2 cellular contexts compared by ENCODE assay signal in the genomic region with DNA sequence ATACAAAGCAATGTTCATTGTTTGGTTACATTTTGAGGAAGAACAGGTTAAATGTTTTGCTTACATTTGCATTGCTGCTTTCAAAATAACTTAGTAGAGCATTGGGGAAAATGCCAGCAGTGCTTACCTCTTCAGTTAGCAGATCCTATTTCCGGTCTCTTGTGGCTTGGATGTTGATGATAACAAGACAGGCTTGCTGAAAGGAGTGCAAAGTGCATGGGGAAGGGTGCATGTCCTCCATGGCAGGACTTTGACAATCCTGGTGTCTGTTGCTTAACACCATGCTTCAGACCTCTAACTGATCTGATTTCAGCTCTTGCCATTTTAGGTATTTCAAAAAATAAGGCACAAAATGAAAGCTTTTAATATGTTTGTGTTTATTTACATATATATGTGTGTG.
A peak's percentile ranks its signal among the peaks of the same experiment; 100 is the strongest.
TF ChIP-seq lines count a peak whose summit lies in the region.

No MANE protein-coding gene starts in this region.

TF ChIP-seq in GM23338, 12 proteins besides CTCF, POLR2A, EP300 and RAD21:
- TF ChIP-seq, protein P1, sequence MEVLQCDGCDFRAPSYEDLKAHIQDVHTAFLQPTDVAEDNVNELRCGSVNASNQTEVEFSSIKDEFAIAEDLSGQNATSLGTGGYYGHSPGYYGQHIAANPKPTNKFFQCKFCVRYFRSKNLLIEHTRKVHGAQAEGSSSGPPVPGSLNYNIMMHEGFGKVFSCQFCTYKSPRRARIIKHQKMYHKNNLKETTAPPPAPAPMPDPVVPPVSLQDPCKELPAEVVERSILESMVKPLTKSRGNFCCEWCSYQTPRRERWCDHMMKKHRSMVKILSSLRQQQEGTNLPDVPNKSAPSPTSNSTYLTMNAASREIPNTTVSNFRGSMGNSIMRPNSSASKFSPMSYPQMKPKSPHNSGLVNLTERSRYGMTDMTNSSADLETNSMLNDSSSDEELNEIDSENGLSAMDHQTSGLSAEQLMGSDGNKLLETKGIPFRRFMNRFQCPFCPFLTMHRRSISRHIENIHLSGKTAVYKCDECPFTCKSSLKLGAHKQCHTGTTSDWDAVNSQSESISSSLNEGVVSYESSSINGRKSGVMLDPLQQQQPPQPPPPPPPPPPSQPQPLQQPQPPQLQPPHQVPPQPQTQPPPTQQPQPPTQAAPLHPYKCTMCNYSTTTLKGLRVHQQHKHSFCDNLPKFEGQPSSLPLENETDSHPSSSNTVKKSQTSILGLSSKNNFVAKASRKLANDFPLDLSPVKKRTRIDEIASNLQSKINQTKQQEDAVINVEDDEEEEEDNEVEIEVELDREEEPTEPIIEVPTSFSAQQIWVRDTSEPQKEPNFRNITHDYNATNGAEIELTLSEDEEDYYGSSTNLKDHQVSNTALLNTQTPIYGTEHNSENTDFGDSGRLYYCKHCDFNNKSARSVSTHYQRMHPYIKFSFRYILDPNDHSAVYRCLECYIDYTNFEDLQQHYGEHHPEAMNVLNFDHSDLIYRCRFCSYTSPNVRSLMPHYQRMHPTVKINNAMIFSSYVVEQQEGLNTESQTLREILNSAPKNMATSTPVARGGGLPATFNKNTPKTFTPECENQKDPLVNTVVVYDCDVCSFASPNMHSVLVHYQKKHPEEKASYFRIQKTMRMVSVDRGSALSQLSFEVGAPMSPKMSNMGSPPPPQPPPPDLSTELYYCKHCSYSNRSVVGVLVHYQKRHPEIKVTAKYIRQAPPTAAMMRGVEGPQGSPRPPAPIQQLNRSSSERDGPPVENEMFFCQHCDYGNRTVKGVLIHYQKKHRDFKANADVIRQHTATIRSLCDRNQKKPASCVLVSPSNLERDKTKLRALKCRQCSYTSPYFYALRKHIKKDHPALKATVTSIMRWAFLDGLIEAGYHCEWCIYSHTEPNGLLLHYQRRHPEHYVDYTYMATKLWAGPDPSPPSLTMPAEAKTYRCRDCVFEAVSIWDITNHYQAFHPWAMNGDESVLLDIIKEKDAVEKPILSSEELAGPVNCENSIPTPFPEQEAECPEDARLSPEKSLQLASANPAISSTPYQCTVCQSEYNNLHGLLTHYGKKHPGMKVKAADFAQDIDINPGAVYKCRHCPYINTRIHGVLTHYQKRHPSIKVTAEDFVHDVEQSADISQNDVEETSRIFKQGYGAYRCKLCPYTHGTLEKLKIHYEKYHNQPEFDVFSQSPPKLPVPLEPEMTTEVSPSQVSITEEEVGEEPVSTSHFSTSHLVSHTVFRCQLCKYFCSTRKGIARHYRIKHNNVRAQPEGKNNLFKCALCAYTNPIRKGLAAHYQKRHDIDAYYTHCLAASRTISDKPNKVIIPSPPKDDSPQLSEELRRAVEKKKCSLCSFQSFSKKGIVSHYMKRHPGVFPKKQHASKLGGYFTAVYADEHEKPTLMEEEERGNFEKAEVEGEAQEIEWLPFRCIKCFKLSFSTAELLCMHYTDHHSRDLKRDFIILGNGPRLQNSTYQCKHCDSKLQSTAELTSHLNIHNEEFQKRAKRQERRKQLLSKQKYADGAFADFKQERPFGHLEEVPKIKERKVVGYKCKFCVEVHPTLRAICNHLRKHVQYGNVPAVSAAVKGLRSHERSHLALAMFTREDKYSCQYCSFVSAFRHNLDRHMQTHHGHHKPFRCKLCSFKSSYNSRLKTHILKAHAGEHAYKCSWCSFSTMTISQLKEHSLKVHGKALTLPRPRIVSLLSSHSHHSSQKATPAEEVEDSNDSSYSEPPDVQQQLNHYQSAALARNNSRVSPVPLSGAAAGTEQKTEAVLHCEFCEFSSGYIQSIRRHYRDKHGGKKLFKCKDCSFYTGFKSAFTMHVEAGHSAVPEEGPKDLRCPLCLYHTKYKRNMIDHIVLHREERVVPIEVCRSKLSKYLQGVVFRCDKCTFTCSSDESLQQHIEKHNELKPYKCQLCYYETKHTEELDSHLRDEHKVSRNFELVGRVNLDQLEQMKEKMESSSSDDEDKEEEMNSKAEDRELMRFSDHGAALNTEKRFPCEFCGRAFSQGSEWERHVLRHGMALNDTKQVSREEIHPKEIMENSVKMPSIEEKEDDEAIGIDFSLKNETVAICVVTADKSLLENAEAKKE (CRISPR knock-in tag; IDR thresholded peaks at IDR 0.05) = no peak
- TF ChIP-seq, protein P2, sequence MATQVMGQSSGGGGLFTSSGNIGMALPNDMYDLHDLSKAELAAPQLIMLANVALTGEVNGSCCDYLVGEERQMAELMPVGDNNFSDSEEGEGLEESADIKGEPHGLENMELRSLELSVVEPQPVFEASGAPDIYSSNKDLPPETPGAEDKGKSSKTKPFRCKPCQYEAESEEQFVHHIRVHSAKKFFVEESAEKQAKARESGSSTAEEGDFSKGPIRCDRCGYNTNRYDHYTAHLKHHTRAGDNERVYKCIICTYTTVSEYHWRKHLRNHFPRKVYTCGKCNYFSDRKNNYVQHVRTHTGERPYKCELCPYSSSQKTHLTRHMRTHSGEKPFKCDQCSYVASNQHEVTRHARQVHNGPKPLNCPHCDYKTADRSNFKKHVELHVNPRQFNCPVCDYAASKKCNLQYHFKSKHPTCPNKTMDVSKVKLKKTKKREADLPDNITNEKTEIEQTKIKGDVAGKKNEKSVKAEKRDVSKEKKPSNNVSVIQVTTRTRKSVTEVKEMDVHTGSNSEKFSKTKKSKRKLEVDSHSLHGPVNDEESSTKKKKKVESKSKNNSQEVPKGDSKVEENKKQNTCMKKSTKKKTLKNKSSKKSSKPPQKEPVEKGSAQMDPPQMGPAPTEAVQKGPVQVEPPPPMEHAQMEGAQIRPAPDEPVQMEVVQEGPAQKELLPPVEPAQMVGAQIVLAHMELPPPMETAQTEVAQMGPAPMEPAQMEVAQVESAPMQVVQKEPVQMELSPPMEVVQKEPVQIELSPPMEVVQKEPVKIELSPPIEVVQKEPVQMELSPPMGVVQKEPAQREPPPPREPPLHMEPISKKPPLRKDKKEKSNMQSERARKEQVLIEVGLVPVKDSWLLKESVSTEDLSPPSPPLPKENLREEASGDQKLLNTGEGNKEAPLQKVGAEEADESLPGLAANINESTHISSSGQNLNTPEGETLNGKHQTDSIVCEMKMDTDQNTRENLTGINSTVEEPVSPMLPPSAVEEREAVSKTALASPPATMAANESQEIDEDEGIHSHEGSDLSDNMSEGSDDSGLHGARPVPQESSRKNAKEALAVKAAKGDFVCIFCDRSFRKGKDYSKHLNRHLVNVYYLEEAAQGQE (IDR thresholded peaks at IDR 0.05; ENCODE audit: unreplicated experiment) = no peak
TF ChIP-seq in GM23338: peak in this region for 0.

TF ChIP-seq in HepG2, 621 proteins besides CTCF, POLR2A, EP300 and RAD21 (continues in another document):
- TF ChIP-seq, protein P3, sequence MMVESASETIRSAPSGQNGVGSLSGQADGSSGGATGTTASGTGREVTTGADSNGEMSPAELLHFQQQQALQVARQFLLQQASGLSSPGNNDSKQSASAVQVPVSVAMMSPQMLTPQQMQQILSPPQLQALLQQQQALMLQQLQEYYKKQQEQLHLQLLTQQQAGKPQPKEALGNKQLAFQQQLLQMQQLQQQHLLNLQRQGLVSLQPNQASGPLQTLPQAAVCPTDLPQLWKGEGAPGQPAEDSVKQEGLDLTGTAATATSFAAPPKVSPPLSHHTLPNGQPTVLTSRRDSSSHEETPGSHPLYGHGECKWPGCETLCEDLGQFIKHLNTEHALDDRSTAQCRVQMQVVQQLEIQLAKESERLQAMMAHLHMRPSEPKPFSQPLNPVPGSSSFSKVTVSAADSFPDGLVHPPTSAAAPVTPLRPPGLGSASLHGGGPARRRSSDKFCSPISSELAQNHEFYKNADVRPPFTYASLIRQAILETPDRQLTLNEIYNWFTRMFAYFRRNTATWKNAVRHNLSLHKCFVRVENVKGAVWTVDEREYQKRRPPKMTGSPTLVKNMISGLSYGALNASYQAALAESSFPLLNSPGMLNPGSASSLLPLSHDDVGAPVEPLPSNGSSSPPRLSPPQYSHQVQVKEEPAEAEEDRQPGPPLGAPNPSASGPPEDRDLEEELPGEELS (CRISPR knock-in tag; IDR thresholded peaks at IDR 0.05) = 0 out of 2 replicates have a peak, but pooled peaks have one; percentile 21
- TF ChIP-seq SOX5 (CRISPR knock-in tag; IDR thresholded peaks at IDR 0.05; ENCODE audit: borderline replicate concordance) (0 out of 2 replicates have a peak, but pooled peaks have one; percentile 15), STAG1 (CRISPR knock-in tag; IDR thresholded peaks at IDR 0.05) (no peak), IKZF1 (IDR thresholded peaks at IDR 0.05) (no peak), ELF3 (CRISPR knock-in tag; IDR thresholded peaks at IDR 0.05) (peak; percentile 38; the same call in 1 of the 2 replicates), SNRNP70 (IDR thresholded peaks at IDR 0.05; ENCODE audit: low read depth, low read length) (no peak), CAMTA2 (CRISPR knock-in tag; IDR thresholded peaks at IDR 0.05; ENCODE audit: borderline replicate concordance) (no peak), POGZ (CRISPR knock-in tag; IDR thresholded peaks at IDR 0.05) (0 out of 2 replicates have a peak, but pooled peaks have one; percentile 38), FOXA3 (CRISPR knock-in tag; IDR thresholded peaks at IDR 0.05) (peak; percentile 20; the same call in 1 of the 2 replicates), HNF4A (CRISPR knock-in tag; IDR thresholded peaks at IDR 0.05) (peak; percentile 94), HNRNPH1 (optimal IDR thresholded peaks at IDR 0.05; ENCODE audit: low read depth, low read length) (no peak)
- TF ChIP-seq, protein P4, sequence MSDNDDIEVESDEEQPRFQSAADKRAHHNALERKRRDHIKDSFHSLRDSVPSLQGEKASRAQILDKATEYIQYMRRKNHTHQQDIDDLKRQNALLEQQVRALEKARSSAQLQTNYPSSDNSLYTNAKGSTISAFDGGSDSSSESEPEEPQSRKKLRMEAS (IDR thresholded peaks at IDR 0.05) = peak; percentile 42; the same call in 1 of the 2 replicates
- TF ChIP-seq, protein P5, sequence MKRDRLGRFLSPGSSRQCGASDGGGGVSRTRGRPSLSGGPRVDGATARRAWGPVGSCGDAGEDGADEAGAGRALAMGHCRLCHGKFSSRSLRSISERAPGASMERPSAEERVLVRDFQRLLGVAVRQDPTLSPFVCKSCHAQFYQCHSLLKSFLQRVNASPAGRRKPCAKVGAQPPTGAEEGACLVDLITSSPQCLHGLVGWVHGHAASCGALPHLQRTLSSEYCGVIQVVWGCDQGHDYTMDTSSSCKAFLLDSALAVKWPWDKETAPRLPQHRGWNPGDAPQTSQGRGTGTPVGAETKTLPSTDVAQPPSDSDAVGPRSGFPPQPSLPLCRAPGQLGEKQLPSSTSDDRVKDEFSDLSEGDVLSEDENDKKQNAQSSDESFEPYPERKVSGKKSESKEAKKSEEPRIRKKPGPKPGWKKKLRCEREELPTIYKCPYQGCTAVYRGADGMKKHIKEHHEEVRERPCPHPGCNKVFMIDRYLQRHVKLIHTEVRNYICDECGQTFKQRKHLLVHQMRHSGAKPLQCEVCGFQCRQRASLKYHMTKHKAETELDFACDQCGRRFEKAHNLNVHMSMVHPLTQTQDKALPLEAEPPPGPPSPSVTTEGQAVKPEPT (CRISPR knock-in tag; IDR thresholded peaks at IDR 0.05; ENCODE audit: low read depth) = no peak
- TF ChIP-seq, protein P6, sequence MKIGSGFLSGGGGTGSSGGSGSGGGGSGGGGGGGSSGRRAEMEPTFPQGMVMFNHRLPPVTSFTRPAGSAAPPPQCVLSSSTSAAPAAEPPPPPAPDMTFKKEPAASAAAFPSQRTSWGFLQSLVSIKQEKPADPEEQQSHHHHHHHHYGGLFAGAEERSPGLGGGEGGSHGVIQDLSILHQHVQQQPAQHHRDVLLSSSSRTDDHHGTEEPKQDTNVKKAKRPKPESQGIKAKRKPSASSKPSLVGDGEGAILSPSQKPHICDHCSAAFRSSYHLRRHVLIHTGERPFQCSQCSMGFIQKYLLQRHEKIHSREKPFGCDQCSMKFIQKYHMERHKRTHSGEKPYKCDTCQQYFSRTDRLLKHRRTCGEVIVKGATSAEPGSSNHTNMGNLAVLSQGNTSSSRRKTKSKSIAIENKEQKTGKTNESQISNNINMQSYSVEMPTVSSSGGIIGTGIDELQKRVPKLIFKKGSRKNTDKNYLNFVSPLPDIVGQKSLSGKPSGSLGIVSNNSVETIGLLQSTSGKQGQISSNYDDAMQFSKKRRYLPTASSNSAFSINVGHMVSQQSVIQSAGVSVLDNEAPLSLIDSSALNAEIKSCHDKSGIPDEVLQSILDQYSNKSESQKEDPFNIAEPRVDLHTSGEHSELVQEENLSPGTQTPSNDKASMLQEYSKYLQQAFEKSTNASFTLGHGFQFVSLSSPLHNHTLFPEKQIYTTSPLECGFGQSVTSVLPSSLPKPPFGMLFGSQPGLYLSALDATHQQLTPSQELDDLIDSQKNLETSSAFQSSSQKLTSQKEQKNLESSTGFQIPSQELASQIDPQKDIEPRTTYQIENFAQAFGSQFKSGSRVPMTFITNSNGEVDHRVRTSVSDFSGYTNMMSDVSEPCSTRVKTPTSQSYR (CRISPR knock-in tag; IDR thresholded peaks at IDR 0.05; ENCODE audit: borderline replicate concordance) = peak; percentile 26; the same call in 1 of the 2 replicates
- TF ChIP-seq, protein P7, sequence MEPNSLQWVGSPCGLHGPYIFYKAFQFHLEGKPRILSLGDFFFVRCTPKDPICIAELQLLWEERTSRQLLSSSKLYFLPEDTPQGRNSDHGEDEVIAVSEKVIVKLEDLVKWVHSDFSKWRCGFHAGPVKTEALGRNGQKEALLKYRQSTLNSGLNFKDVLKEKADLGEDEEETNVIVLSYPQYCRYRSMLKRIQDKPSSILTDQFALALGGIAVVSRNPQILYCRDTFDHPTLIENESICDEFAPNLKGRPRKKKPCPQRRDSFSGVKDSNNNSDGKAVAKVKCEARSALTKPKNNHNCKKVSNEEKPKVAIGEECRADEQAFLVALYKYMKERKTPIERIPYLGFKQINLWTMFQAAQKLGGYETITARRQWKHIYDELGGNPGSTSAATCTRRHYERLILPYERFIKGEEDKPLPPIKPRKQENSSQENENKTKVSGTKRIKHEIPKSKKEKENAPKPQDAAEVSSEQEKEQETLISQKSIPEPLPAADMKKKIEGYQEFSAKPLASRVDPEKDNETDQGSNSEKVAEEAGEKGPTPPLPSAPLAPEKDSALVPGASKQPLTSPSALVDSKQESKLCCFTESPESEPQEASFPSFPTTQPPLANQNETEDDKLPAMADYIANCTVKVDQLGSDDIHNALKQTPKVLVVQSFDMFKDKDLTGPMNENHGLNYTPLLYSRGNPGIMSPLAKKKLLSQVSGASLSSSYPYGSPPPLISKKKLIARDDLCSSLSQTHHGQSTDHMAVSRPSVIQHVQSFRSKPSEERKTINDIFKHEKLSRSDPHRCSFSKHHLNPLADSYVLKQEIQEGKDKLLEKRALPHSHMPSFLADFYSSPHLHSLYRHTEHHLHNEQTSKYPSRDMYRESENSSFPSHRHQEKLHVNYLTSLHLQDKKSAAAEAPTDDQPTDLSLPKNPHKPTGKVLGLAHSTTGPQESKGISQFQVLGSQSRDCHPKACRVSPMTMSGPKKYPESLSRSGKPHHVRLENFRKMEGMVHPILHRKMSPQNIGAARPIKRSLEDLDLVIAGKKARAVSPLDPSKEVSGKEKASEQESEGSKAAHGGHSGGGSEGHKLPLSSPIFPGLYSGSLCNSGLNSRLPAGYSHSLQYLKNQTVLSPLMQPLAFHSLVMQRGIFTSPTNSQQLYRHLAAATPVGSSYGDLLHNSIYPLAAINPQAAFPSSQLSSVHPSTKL (CRISPR knock-in tag; IDR thresholded peaks at IDR 0.05) = peak; percentile 62
- TF ChIP-seq, protein P8, sequence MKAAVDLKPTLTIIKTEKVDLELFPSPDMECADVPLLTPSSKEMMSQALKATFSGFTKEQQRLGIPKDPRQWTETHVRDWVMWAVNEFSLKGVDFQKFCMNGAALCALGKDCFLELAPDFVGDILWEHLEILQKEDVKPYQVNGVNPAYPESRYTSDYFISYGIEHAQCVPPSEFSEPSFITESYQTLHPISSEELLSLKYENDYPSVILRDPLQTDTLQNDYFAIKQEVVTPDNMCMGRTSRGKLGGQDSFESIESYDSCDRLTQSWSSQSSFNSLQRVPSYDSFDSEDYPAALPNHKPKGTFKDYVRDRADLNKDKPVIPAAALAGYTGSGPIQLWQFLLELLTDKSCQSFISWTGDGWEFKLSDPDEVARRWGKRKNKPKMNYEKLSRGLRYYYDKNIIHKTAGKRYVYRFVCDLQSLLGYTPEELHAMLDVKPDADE (CRISPR knock-in tag; IDR thresholded peaks at IDR 0.05) = no peak
